Comparison of ENCODE assay signal across 8 cellular contexts in the genomic region with DNA sequence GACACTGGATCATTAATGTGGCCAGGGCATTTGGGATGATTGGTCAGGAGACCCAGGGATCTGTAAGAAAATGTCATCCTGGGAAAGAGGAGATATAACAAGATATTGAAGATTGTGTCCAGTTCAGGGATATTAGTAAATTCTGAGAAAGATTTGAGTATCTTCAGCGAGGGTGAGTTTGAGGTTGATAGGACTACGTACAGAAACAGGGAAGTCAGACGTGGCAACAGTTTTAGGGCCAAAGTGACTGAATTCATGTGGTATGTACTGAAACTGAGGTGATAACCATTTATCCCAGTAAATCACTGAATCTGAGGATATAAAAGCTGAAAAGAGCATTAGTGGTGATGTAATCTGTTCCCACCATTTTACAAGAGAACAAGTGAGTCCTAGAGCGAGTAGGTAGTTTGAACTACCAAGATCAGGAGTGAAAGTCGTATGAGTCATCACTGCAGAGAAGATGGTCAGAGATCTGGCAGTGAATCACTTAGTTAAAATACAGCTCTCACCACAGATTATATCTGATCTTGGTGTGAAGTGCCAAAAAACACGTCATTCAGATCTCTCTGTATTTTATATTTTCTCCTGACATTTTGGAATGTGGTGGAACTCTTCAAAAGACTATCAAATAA.
A peak's percentile ranks its signal among the peaks of the same experiment; 100 is the strongest.
DNase-seq lines count a peak whose midpoint lies in the region; ATAC-seq and TF ChIP-seq lines count a peak whose summit lies in the region.

No MANE protein-coding gene starts in this region.

- TF ChIP-seq CTCF in type B pancreatic cell (conservative IDR thresholded peaks at IDR 0.05) = no peak

- peaks cover 0 to 1% of the 10 kb centered on the region in 2 donors for H3K36me3 Mint-ChIP-seq in activated T-cell treated with anti-CD3 and anti-CD28 coated beads, Interleukin-2, amount 50 U/mL, for 72 hours (ENCODE audit: insufficient read depth in 2 of 2)
- H3K36me3 Mint-ChIP-seq in type B pancreatic cell = peaks cover 4% of the 10 kb centered on the region

- peaks cover 17% of the 10 kb centered on the region for H3K4me1 Mint-ChIP-seq in activated T-cell treated with anti-CD3 and anti-CD28 coated beads, Interleukin-2, amount 50 U/mL, for 72 hours (ENCODE audit: low read depth)
- H3K4me1 Mint-ChIP-seq in type B pancreatic cell (ENCODE audit: unreplicated experiment) = peaks cover 5% of the 10 kb centered on the region

- ATAC-seq in activated T-cell treated with anti-CD3 and anti-CD28 coated beads, Interleukin-2, amount 50 U/mL, for 72 hours (replicated peaks in 1 of 2) = peak; percentile 99 to 100
- ATAC-seq in HG02852 (IDR thresholded peaks at IDR 0.05; ENCODE audit: unreplicated experiment) = peak; percentile 100

- peaks cover 8 to 10% of the 10 kb centered on the region in 2 donors for H3K9me3 Mint-ChIP-seq in activated T-cell treated with anti-CD3 and anti-CD28 coated beads, Interleukin-2, amount 50 U/mL, for 72 hours
- peaks cover 5% of the 10 kb centered on the region for H3K9me3 Mint-ChIP-seq in type B pancreatic cell

- H3K27me3 Mint-ChIP-seq in activated T-cell treated with anti-CD3 and anti-CD28 coated beads, Interleukin-2, amount 50 U/mL, for 72 hours (ENCODE audit: low read depth) = peaks cover 18% of the 10 kb centered on the region
- no peaks in the 10 kb centered on the region for H3K27me3 Mint-ChIP-seq in type B pancreatic cell

- H3K27ac Mint-ChIP-seq in activated T-cell treated with anti-CD3 and anti-CD28 coated beads, Interleukin-2, amount 50 U/mL, for 72 hours = no peak overlapping the region
- H3K27ac Mint-ChIP-seq in type B pancreatic cell = no peak overlapping the region

- DNase-seq in activated T-cell treated with anti-CD3 and anti-CD28 coated beads, Interleukin-2, amount 50 U/mL, for 72 hours = peak; percentile 11 to 22
- no peak for DNase-seq in activated T-cell treated with anti-CD3 and anti-CD28 coated beads, Interleukin-2, amount 50 U/mL, for 48 hours
- DNase-seq in NCI-H446 treated with DMSO at 0.1 percent for 48 hours (lab: John Stamatoyannopoulos, UW) (peak; percentile 88), fibroblast of peridontal ligament (ENCODE audit: extremely low read depth) (peak; percentile 91), stromal cell of bone marrow (ENCODE audit: low read depth) (peak; percentile 93), type B pancreatic cell (ENCODE audit: extremely low spot score, unreplicated experiment) (no peak), cortex of kidney (lab: John Stamatoyannopoulos, UW) (no peak)

- no peak overlapping the region for H3K4me3 Mint-ChIP-seq in activated T-cell treated with anti-CD3 and anti-CD28 coated beads, Interleukin-2, amount 50 U/mL, for 72 hours
- H3K4me3 Mint-ChIP-seq in type B pancreatic cell = no peak overlapping the region

Comparison
In these comparisons a context has a peak if more than half of its experiments do, and no peak if none do; other contexts are left out.
1. DNase-seq: peak in activated T-cell treated with anti-CD3 and anti-CD28 coated beads, Interleukin-2, amount 50 U/mL, for 72 hours (2 of 2), NCI-H446 treated with DMSO at 0.1 percent for 48 hours (single experiment), fibroblast of peridontal ligament (single experiment) and stromal cell of bone marrow (single experiment); none in activated T-cell treated with anti-CD3 and anti-CD28 coated beads, Interleukin-2, amount 50 U/mL, for 48 hours (0 of 2), type B pancreatic cell (single experiment) and cortex of kidney (single experiment).